Comparison of ENCODE assay signal across 11 cellular contexts in genomic region chr2:79578952-79579351, GRCh38.
"Had no signal": no experiment of that assay in that cellular context is flagged by ENCODE, and none has a peak within 500 bp of the region (broad histone marks: within the 10 kb centered on the region; RNA-seq: fewer than 3 reads in every experiment).

No MANE protein-coding gene starts in this region.

- H2AFZ ChIP-seq: GM23248, GM23338 had no signal

- H3K27ac ChIP-seq: GM23248 had no signal

- DNase-seq: GM23248, GOT3, H7, H9, HCEC 1CT, HFFc6 had no signal

- ATAC-seq: GM23338, HCT116 had no signal

- H3K9me3 ChIP-seq: HAP-1 had no signal

- H3K4me3 ChIP-seq: GM23248, GM23338, HAP-1 had no signal

- H3K4me1 ChIP-seq: HAP-1 had no signal

- H3K27ac Mint-ChIP-seq: GM23338, H9, HFFc6 had no signal

- H3K9me3 Mint-ChIP-seq: GM23338, H9, HFFc6 had no signal

- H3K4me3 Mint-ChIP-seq: GM23338, H9, HFFc6 had no signal

- H3K36me3 ChIP-seq: HAP-1 had no signal

- FAIRE-seq: H1, H54 had no signal

- H3K9ac ChIP-seq: GM23248 had no signal

- H3K4me2 ChIP-seq: GM23338 had no signal
